Comparison of ENCODE assay signal across 16 cellular contexts in the genomic region with DNA sequence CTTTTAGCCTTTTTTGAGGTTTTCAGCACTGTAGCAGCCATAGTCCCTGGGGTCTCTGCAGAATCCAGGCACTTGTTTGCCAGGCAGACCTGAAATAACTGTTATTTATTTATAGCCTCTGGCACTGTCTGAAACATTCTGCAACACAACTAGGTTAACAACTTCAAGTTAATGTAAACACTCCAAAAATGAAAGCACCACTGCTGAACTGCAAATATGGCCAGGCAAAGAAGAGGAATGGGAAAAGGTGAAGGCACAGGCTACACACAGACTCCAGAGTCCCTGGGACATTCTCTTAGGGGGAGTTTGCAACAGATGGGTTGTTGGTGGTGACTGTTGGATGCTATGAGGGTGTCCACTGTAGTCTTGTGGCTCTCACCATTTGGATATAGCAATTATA.
DNase-seq lines count a peak whose midpoint lies in the region; ATAC-seq and TF ChIP-seq lines count a peak whose summit lies in the region.
"Had no signal": no experiment of that assay in that cellular context is flagged by ENCODE, and none has a peak within 500 bp of the region (broad histone marks: within the 10 kb centered on the region; RNA-seq: fewer than 3 reads in every experiment).

No MANE protein-coding gene starts in this region.

- H3K4me2 ChIP-seq in IMR-90 (ENCODE audit: low read depth, low read length): no peak overlapping the region
- H3K4me2 ChIP-seq: KMS-11 had no signal

- no peak overlapping the region for H2BK5ac ChIP-seq in IMR-90 (ENCODE audit: low read depth, low read length, poor library complexity, severe bottlenecking)

- H3K27ac ChIP-seq in IMR-90 (ENCODE audit: insufficient read depth, low read length): no peak overlapping the region
- no peak overlapping the region for H3K27ac ChIP-seq in left lung
- H3K27ac ChIP-seq: KMS-11 had no signal

- no peak overlapping the region for H2BK15ac ChIP-seq in IMR-90 (ENCODE audit: low read depth, low read length)

- no peak overlapping the region for H3K56ac ChIP-seq in IMR-90 (ENCODE audit: extremely low read depth, insufficient read depth, low read length)

- ATAC-seq in IMR-90 (ENCODE audit: low read depth) (no peak), left lung (peak; percentile 84), HG02938 (IDR thresholded peaks at IDR 0.05; ENCODE audit: unreplicated experiment) (no peak)
- ATAC-seq: CD8-positive, alpha-beta T cell; GM12878; HepG2 had no signal

- no peak overlapping the region for H3K23ac ChIP-seq in IMR-90 (ENCODE audit: low read depth, low read length)

- H3K4me1 ChIP-seq in IMR-90 (ENCODE audit: control insufficient read depth, insufficient read depth, low read length): 0 out of 2 replicates have a peak, but pooled peaks cover 3% of the 10 kb centered on the region
- H3K4me1 ChIP-seq in left lung: peaks cover 0 to 5% of the 10 kb centered on the region in 2 donors

- no peak overlapping the region for H4K91ac ChIP-seq in IMR-90 (ENCODE audit: insufficient read depth, low read depth, low read length)

- in situ Hi-C loops in IMR-90 (cut with MboI; ENCODE audit: low sequenced_read_pairs): no loop called here

- H3K4me3 ChIP-seq in IMR-90 (ENCODE audit: insufficient read depth, low read depth, low read length): no peak overlapping the region
- H3K4me3 ChIP-seq in left lung: no peak overlapping the region
- H3K4me3 ChIP-seq: GM12878, HAP-1 had no signal

- no peak overlapping the region for H2AFZ ChIP-seq in IMR-90 (replicated peaks; ENCODE audit: low read length, poor library complexity)

- TF ChIP-seq POLR2A in IMR-90 (IDR thresholded peaks at IDR 0.05; ENCODE audit: low read depth, low read length): no peak

- no peaks in the 10 kb centered on the region for H3K9me1 ChIP-seq in IMR-90 (ENCODE audit: insufficient read depth, low read length)

- H3K9ac ChIP-seq in IMR-90 (ENCODE audit: low read depth, low read length): no peak overlapping the region
- H3K9ac ChIP-seq: KMS-11 had no signal

- no peak overlapping the region for H3K18ac ChIP-seq in IMR-90 (ENCODE audit: low read depth, low read length)

- no peak for TF ChIP-seq RAD21 in IMR-90 (IDR thresholded peaks at IDR 0.05; ENCODE audit: low read length)

- BruUV-seq in IMR-90 (replicated peaks; lab: Mats Ljungman, UMichigan): no TSS peak

- CTCF ChIA-PET in IMR-90 (lab: Yijun Ruan, JAX): no interaction called here

- H3K36me3 ChIP-seq in IMR-90 (ENCODE audit: control insufficient read depth, insufficient read depth, low read length) (no peaks in the 10 kb centered on the region), left lung (no peaks in the 10 kb centered on the region)
- H3K36me3 ChIP-seq: HAP-1 had no signal

- H3K79me1 ChIP-seq in IMR-90 (ENCODE audit: low read depth in 1 of 2, low read length in 2 of 2): no peaks in the 10 kb centered on the region

- no peak overlapping the region for H2BK20ac ChIP-seq in IMR-90 (ENCODE audit: low read depth, low read length)

- no peak overlapping the region for H4K8ac ChIP-seq in IMR-90 (ENCODE audit: low read depth in 2 of 2, low read length in 2 of 2)

- no peaks in the 10 kb centered on the region for H4K20me1 ChIP-seq in IMR-90 (ENCODE audit: insufficient read depth, low read length)

- intact Hi-C loops in IMR-90 (cut with micrococcal nuclease): no loop called here
- intact Hi-C loops in left lung (cut with DNase I): no loop called here

- TF ChIP-seq CTCF in IMR-90 (conservative IDR thresholded peaks at IDR 0.05; ENCODE audit: low read depth, low read length): no peak
- no peak for TF ChIP-seq CTCF in left lung (IDR thresholded peaks at IDR 0.05)

- no peaks in the 10 kb centered on the region for H3K27me3 ChIP-seq in IMR-90 (ENCODE audit: control insufficient read depth, insufficient read depth, low read length)
- H3K27me3 ChIP-seq in left lung: no peaks in the 10 kb centered on the region

- 0 out of 2 replicates have a peak overlapping the region, but pooled peaks have one; percentile 22 for H2BK120ac ChIP-seq in IMR-90 (ENCODE audit: low read depth, low read length)

- H3K9me3 ChIP-seq in IMR-90 (ENCODE audit: control insufficient read depth, insufficient read depth, low read length) (no peaks in the 10 kb centered on the region), left lung (no peaks in the 10 kb centered on the region)
- H3K9me3 ChIP-seq: HAP-1 had no signal

- H3K4ac ChIP-seq in IMR-90 (ENCODE audit: low read depth, low read length): no peak overlapping the region

- POLR2A ChIA-PET in IMR-90 (lab: Charles Lee; ENCODE audit: unreplicated experiment): no interaction called here

- no peak overlapping the region for H4K5ac ChIP-seq in IMR-90 (ENCODE audit: low read depth, low read length)

- no peak overlapping the region for H2AK9ac ChIP-seq in IMR-90 (replicated peaks; ENCODE audit: low read depth, low read length, poor library complexity)

- no peak for DNase-seq in IMR-90
- no peak for DNase-seq in left lung
- DNase-seq in retina: peak; percentile 15
- DNase-seq in COR-L47 (lab: John Stamatoyannopoulos, UW): no peak
- DNase-seq in Ammon's horn (ENCODE audit: low spot score): no peak
- DNase-seq: ACHN; CD8-positive, alpha-beta T cell; DMS 273 treated with DMSO at 0.1 percent for 48 hours; DMS53; DND-41; EL had no signal

- no peak overlapping the region for H2AK5ac ChIP-seq in IMR-90 (ENCODE audit: low read depth, low read length)

- H3K14ac ChIP-seq in IMR-90 (replicated peaks; ENCODE audit: low read depth, low read length): no peak overlapping the region

- dilution Hi-C loops in IMR-90 (cut with HindIII; ENCODE audit: low sequenced_read_pairs, unreplicated experiment): no loop called here

TF ChIP-seq in IMR-90, 13 proteins besides CTCF, POLR2A, EP300 and RAD21:
- no peak for TF ChIP-seq USF2 (IDR thresholded peaks at IDR 0.05; ENCODE audit: low read depth, low read length)
- TF ChIP-seq MAZ (IDR thresholded peaks at IDR 0.05; ENCODE audit: borderline replicate concordance, low read depth, low read length): no peak
- TF ChIP-seq MXI1 (IDR thresholded peaks at IDR 0.05; ENCODE audit: borderline replicate concordance, low read depth, low read length): no peak
- no peak for TF ChIP-seq SMC3 (IDR thresholded peaks at IDR 0.05; ENCODE audit: low read depth, low read length)
- TF ChIP-seq NFE2L2 (IDR thresholded peaks at IDR 0.05; ENCODE audit: low read depth, low read length): no peak
- TF ChIP-seq MAFK (IDR thresholded peaks at IDR 0.05; ENCODE audit: low read depth, low read length): no peak
- TF ChIP-seq ELK1 (IDR thresholded peaks at IDR 0.05; ENCODE audit: borderline replicate concordance, low read depth, low read length): no peak
- TF ChIP-seq CHD1 (IDR thresholded peaks at IDR 0.05; ENCODE audit: low read depth, low read length): no peak
- no peak for TF ChIP-seq RFX5 (IDR thresholded peaks at IDR 0.05; ENCODE audit: low read depth, low read length)
- TF ChIP-seq FOS (IDR thresholded peaks at IDR 0.05; ENCODE audit: low read depth, low read length): no peak
- no peak for TF ChIP-seq CEBPB (IDR thresholded peaks at IDR 0.05; ENCODE audit: low read depth, low read length)
- TF ChIP-seq RCOR1 (IDR thresholded peaks at IDR 0.05; ENCODE audit: insufficient replicate concordance, low read length): no peak
- no peak for TF ChIP-seq BHLHE40 (IDR thresholded peaks at IDR 0.05; ENCODE audit: low read depth, low read length)
